In genomic region chr3:27594096-27594690, GRCh38 we compare ENCODE assay signal across 27 cellular contexts.
DNase-seq lines count a peak whose midpoint lies in the region; ATAC-seq, FAIRE-seq and TF ChIP-seq lines count a peak whose summit lies in the region.
"Had no signal": no experiment of that assay in that cellular context is flagged by ENCODE, and none has a peak within 500 bp of the region (broad histone marks: within the 10 kb centered on the region; RNA-seq: fewer than 3 reads in every experiment).

No MANE protein-coding gene starts in this region.

- no peak for FAIRE-seq in bronchial epithelial cell (lab: Jason Lieb, UNC)
- FAIRE-seq: RCC 7860 had no signal

- H3K27me3 ChIP-seq in bronchial epithelial cell (ENCODE audit: control insufficient read depth, insufficient read depth, low read length) = no peaks in the 10 kb centered on the region
- H3K27me3 ChIP-seq: gastrocnemius medialis, testis had no signal

- H3K27me3 Mint-ChIP-seq in stimulated activated naive B cell treated with anti-CD40 and anti-IgM and Interleukin-4, amounts not matched to agents 10 μg/mL and 1 μg/mL and 100 μg/mL, for 72 hours = no peaks in the 10 kb centered on the region
- H3K27me3 Mint-ChIP-seq: activated naive CD4-positive, alpha-beta T cell treated with anti-CD3 and anti-CD28 coated beads, Interleukin-2, amount 50 U/mL, for 24 hours; CD4-positive, alpha-beta T cell had no signal

- no peaks in the 10 kb centered on the region for H3K36me3 ChIP-seq in bronchial epithelial cell (ENCODE audit: control insufficient read depth, insufficient read depth, low read length)
- H3K36me3 ChIP-seq: gastrocnemius medialis, prostate gland had no signal

- no peak for ATAC-seq in stimulated activated naive B cell treated with anti-CD40 and anti-IgM and Interleukin-4, amounts not matched to agents 10 μg/mL and 1 μg/mL and 100 μg/mL, for 72 hours (replicated peaks)
- no peak for ATAC-seq in left ventricle myocardium superior
- ATAC-seq: gastrocnemius medialis; left lobe of liver; stimulated activated naive CD8-positive, alpha-beta T cell treated with anti-CD3 and anti-CD28 coated beads, Interleukin-15, Interleukin-2, amounts not matched to agents 100 U/mL and 50 U/mL, for 24 hours; WTC11 had no signal

- H3K27ac Mint-ChIP-seq in stimulated activated naive B cell treated with anti-CD40 and anti-IgM and Interleukin-4, amounts not matched to agents 10 μg/mL and 1 μg/mL and 100 μg/mL, for 72 hours = peak overlapping the region; percentile 25
- H3K27ac Mint-ChIP-seq: activated naive CD4-positive, alpha-beta T cell treated with anti-CD3 and anti-CD28 coated beads, Interleukin-2, amount 50 U/mL, for 24 hours; CD4-positive, alpha-beta T cell; immature natural killer cell; WTC11 had no signal

- H3K4me3 ChIP-seq in bronchial epithelial cell (ENCODE audit: low read depth, low read length) (no peak overlapping the region), fibroblast of villous mesenchyme (ENCODE audit: low read depth, low read length) (no peak overlapping the region)
- H3K4me3 ChIP-seq: gastrocnemius medialis, prostate gland, testis had no signal

- POLR2A ChIA-PET in GM10248 (lab: Yijun Ruan, JAX) = no interaction called here

- CTCF ChIA-PET in GM10248 (lab: Yijun Ruan, JAX) = no interaction called here

- no peak overlapping the region for H3K4me3 Mint-ChIP-seq in stimulated activated naive B cell treated with anti-CD40 and anti-IgM and Interleukin-4, amounts not matched to agents 10 μg/mL and 1 μg/mL and 100 μg/mL, for 72 hours
- H3K4me3 Mint-ChIP-seq: activated naive CD4-positive, alpha-beta T cell treated with anti-CD3 and anti-CD28 coated beads, Interleukin-2, amount 50 U/mL, for 24 hours; CD4-positive, alpha-beta T cell; immature natural killer cell; WTC11 had no signal

- H3K36me3 Mint-ChIP-seq in stimulated activated naive B cell treated with anti-CD40 and anti-IgM and Interleukin-4, amounts not matched to agents 10 μg/mL and 1 μg/mL and 100 μg/mL, for 72 hours = no peaks in the 10 kb centered on the region
- H3K36me3 Mint-ChIP-seq: activated naive CD4-positive, alpha-beta T cell treated with anti-CD3 and anti-CD28 coated beads, Interleukin-2, amount 50 U/mL, for 24 hours; immature natural killer cell; WTC11 had no signal

- H3K9me3 Mint-ChIP-seq in stimulated activated naive B cell treated with anti-CD40 and anti-IgM and Interleukin-4, amounts not matched to agents 10 μg/mL and 1 μg/mL and 100 μg/mL, for 72 hours = no peaks in the 10 kb centered on the region
- H3K9me3 Mint-ChIP-seq: activated naive CD4-positive, alpha-beta T cell treated with anti-CD3 and anti-CD28 coated beads, Interleukin-2, amount 50 U/mL, for 24 hours; CD4-positive, alpha-beta T cell; immature natural killer cell; WTC11 had no signal

- peaks cover 38 to 57% of the 10 kb centered on the region in 2 donors for H3K4me1 Mint-ChIP-seq in stimulated activated naive B cell treated with anti-CD40 and anti-IgM and Interleukin-4, amounts not matched to agents 10 μg/mL and 1 μg/mL and 100 μg/mL, for 72 hours

- TF ChIP-seq CTCF in bronchial epithelial cell (IDR thresholded peaks at IDR 0.05; ENCODE audit: insufficient read depth, low read length, severe bottlenecking) (no peak), fibroblast of villous mesenchyme (IDR thresholded peaks at IDR 0.05; ENCODE audit: insufficient read depth, low read depth, low read length) (no peak), GM10248 (IDR thresholded peaks at IDR 0.05; ENCODE audit: control extremely low read depth, extremely low read depth, low read depth, missing control alignments) (no peak)

- DNase-seq in DMS79 treated with DMSO at 0.1 percent for 48 hours (lab: John Stamatoyannopoulos, UW) = peak; percentile 5
- DNase-seq in DMS79 (lab: John Stamatoyannopoulos, UW) = no peak
- peak; percentile 54 for DNase-seq in bronchial epithelial cell (ENCODE audit: low read depth)
- DNase-seq in fibroblast of villous mesenchyme (ENCODE audit: low read depth) = peak; percentile 16
- DNase-seq in stimulated activated naive B cell treated with anti-CD40 and anti-IgM and Interleukin-4, amounts not matched to agents 10 μg/mL and 1 μg/mL and 100 μg/mL, for 72 hours = no peak
- no peak for DNase-seq in hepatic stellate cell (ENCODE audit: low spot score)
- DNase-seq in left ventricle myocardium superior = no peak
- no peak for DNase-seq in GM10248 (ENCODE audit: extremely low spot score)
- DNase-seq: CD4-positive, alpha-beta T cell; DMS 273 treated with DMSO at 0.1 percent for 48 hours; effector CD8-positive, alpha-beta T cell; erythroblast; gastrocnemius medialis; hippocampal formation; immature natural killer cell; mesendoderm; NCI-H1092 treated with DMSO at 0.1 percent for 48 hours; NCI-H187 treated with DMSO at 0.1 percent for 48 hours; NCI-H526; stimulated activated naive CD8-positive, alpha-beta T cell treated with anti-CD3 and anti-CD28 coated beads, Interleukin-15, Interleukin-2, amounts not matched to agents 100 U/mL and 50 U/mL, for 24 hours; T1000; testis had no signal

- intact Hi-C loops in left ventricle myocardium superior (cut with micrococcal nuclease) = no loop called here

Comparison
In these comparisons a context has a peak if more than half of its experiments do, and no peak if none do; other contexts are left out.
1. DNase-seq: peak in DMS79 treated with DMSO at 0.1 percent for 48 hours (single experiment), bronchial epithelial cell (single experiment) and fibroblast of villous mesenchyme (single experiment); none in DMS79 (single experiment), stimulated activated naive B cell treated with anti-CD40 and anti-IgM and Interleukin-4, amounts not matched to agents 10 μg/mL and 1 μg/mL and 100 μg/mL, for 72 hours (single experiment), hepatic stellate cell (single experiment), left ventricle myocardium superior (single experiment) and GM10248 (single experiment).